ENCODE assay signal across 12 cellular contexts in the genomic region with DNA sequence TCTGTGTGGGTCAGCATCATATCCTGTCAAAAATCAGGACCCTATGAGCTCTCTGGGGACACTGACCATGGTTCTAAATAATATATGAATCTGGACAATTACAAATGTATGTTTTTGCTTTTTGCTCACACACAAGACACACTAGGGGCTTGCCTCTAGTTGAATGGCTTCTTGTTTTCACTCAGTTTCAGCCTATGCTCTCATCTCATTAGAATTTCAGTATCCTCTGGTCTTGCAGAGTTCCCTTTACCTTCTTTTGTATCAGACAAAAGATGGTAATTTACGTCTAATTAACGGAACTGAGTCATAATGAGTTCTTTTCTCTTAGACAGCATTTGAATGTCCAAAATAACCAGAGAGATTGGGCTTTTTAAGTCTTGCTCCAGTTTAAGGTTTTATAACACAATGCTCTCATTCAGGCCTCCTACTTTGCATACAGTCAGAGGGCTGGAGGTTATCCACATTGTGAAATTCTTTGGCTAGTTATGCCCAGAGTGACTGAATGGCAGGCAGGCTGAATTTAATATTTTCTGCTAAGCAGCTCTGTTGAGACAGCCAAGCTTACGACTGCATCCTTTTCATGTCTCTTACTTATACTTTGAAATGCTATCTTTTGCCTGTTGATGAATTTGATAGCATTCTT.
A peak's percentile ranks its signal among the peaks of the same experiment; 100 is the strongest.
DNase-seq lines count a peak whose midpoint lies in the region; ATAC-seq and TF ChIP-seq lines count a peak whose summit lies in the region.
"Had no signal": no experiment of that assay in that cellular context is flagged by ENCODE, and none has a peak within 500 bp of the region (broad histone marks: within the 10 kb centered on the region; RNA-seq: fewer than 3 reads in every experiment).

No MANE protein-coding gene starts in this region.

- H3K4me3 ChIP-seq in adipocyte (ENCODE audit: low read length) (peak overlapping the region; percentile 72), cardiac muscle cell (no peak overlapping the region), upper lobe of right lung (no peak overlapping the region), ascending aorta (no peak overlapping the region)
- H3K4me3 ChIP-seq: thyroid gland had no signal

- no peak for TF ChIP-seq CTCF in cardiac muscle cell (IDR thresholded peaks at IDR 0.05; ENCODE audit: low read depth, low read length)
- no peak for TF ChIP-seq CTCF in osteocyte (IDR thresholded peaks at IDR 0.05)
- TF ChIP-seq CTCF in upper lobe of right lung (IDR thresholded peaks at IDR 0.05): no peak
- no peak for TF ChIP-seq CTCF in ascending aorta (IDR thresholded peaks at IDR 0.05)

- H3K4me1 ChIP-seq in adipocyte (ENCODE audit: control insufficient read depth, insufficient read depth, low read length) (peaks cover 28% of the 10 kb centered on the region), cardiac muscle cell (ENCODE audit: low read depth) (peaks cover 65% of the 10 kb centered on the region), upper lobe of right lung (no peaks in the 10 kb centered on the region), ascending aorta (no peaks in the 10 kb centered on the region)

- H3K36me3 ChIP-seq in adipocyte (ENCODE audit: control insufficient read depth, insufficient read depth, low read length, severe bottlenecking) (no peaks in the 10 kb centered on the region), cardiac muscle cell (no peaks in the 10 kb centered on the region), upper lobe of right lung (no peaks in the 10 kb centered on the region), ascending aorta (no peaks in the 10 kb centered on the region)
- H3K36me3 ChIP-seq: thyroid gland had no signal

- no peaks in the 10 kb centered on the region for H3K9me3 Mint-ChIP-seq in osteocyte (ENCODE audit: unreplicated experiment)

- peak overlapping the region; percentile 53 for H3K4me3 Mint-ChIP-seq in osteocyte (ENCODE audit: unreplicated experiment)

- H3K9me3 ChIP-seq in adipocyte (ENCODE audit: control insufficient read depth, low read length) (no peaks in the 10 kb centered on the region), cardiac muscle cell (ENCODE audit: low read depth) (no peaks in the 10 kb centered on the region), upper lobe of right lung (no peaks in the 10 kb centered on the region), ascending aorta (no peaks in the 10 kb centered on the region)
- H3K9me3 ChIP-seq: thyroid gland had no signal

- peak overlapping the region; percentile 73 for H3K27ac Mint-ChIP-seq in osteocyte (ENCODE audit: unreplicated experiment)

- intact Hi-C loops in upper lobe of right lung (cut with DNase I): no loop called here
- intact Hi-C loops in ascending aorta (cut with DNase I): no loop called here

- H3K27me3 ChIP-seq in adipocyte (replicated peaks; ENCODE audit: control insufficient read depth, insufficient read depth, low read length) (no peaks in the 10 kb centered on the region), cardiac muscle cell (no peaks in the 10 kb centered on the region), upper lobe of right lung (no peaks in the 10 kb centered on the region), ascending aorta (no peaks in the 10 kb centered on the region)
- H3K27me3 ChIP-seq: thyroid gland had no signal

- DNase-seq in GM04503 (ENCODE audit: low read depth) (peak; percentile 48), adipocyte (ENCODE audit: low read depth) (peak; percentile 66), cardiac muscle cell (ENCODE audit: low read depth in 1 of 2, low spot score in 1 of 2) (peak in 1 of 2 donors; percentile 87), osteocyte (ENCODE audit: extremely low spot score, unreplicated experiment) (no peak), D341Med (ENCODE audit: low spot score) (no peak), upper lobe of right lung (no peak), KG1 (lab: John Stamatoyannopoulos, UW) (no peak), ascending aorta (ENCODE audit: low spot score in 2 of 2) (no peak)
- DNase-seq: activated CD4-positive, alpha-beta T cell treated with anti-CD3 and anti-CD28 coated beads, Interleukin-2, amount 50 U/mL, for 4 hours; DMS 273 treated with DMSO at 0.1 percent for 48 hours had no signal

- peak overlapping the region; percentile 14 for H3K9ac ChIP-seq in adipocyte (ENCODE audit: low read length)

- peaks cover 69% of the 10 kb centered on the region for H3K4me1 Mint-ChIP-seq in osteocyte (ENCODE audit: unreplicated experiment)

- H3K36me3 Mint-ChIP-seq in osteocyte (ENCODE audit: unreplicated experiment): no peaks in the 10 kb centered on the region

- peak overlapping the region; percentile 73 for H3K27ac ChIP-seq in cardiac muscle cell
- no peak overlapping the region for H3K27ac ChIP-seq in upper lobe of right lung
- H3K27ac ChIP-seq in ascending aorta: no peak overlapping the region
- H3K27ac ChIP-seq: thyroid gland had no signal

- ATAC-seq in upper lobe of right lung: no peak
- ATAC-seq: Panc1 had no signal

- no peaks in the 10 kb centered on the region for H3K27me3 Mint-ChIP-seq in osteocyte (ENCODE audit: unreplicated experiment)

Comparison
In these comparisons a context has a peak if more than half of its experiments do, and no peak if none do; other contexts are left out.
1. DNase-seq: peak in GM04503 (single experiment) and adipocyte (single experiment); none in osteocyte (single experiment), D341Med (single experiment), upper lobe of right lung (single experiment), KG1 (single experiment) and ascending aorta (0 of 2).